In the genomic region with DNA sequence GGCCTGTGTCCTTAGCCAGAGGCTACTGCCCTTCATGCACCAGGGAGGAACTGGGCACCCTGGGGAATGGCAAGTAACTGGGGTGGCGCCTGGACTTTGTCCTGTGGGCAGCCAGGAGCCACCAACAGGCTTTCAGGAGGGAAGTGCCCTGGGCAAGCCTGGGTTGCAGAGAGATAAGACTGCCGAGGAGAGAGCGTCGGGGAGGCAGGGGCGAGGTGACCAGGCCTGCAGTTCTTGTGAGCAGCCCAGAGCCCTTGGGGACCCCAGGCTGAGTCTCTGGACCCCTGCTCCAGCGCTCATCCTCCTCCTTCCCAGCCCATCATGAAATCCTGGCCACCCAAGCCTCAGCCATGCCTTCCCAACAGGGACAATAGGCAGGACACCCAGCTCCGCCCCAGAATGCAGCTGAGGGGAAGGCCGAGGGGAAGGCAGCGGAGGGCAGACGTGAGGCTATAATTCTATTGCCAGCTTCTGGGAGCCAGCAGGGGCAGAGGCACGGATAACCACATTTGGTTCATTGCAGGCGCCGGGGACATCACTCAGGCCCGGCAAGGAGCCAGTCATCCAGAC, we compare ENCODE assay signal across 17 cellular contexts. TPM values are rescaled to one million over a fixed set of nuclear protein-coding genes. Genes with fewer than 3 reads are reported as not detected.
DNase-seq lines count a peak whose midpoint lies in the region; ATAC-seq, FAIRE-seq and TF ChIP-seq lines count a peak whose summit lies in the region.
"Had no signal": no experiment of that assay in that cellular context is flagged by ENCODE, and none has a peak within 500 bp of the region (broad histone marks: within the 10 kb centered on the region; RNA-seq: fewer than 3 reads in every experiment).

No MANE protein-coding gene starts in this region.

- no peaks in the 10 kb centered on the region for H3K36me3 ChIP-seq in body of pancreas (replicated peaks in 1 of 2; ENCODE audit: insufficient read depth in 1 of 2, low read depth in 2 of 2)
- no peaks in the 10 kb centered on the region for H3K36me3 ChIP-seq in small intestine (ENCODE audit: control insufficient read depth in 2 of 2, insufficient read depth in 2 of 2, low read length in 2 of 2)
- H3K36me3 ChIP-seq: esophagus muscularis mucosa, ovary, uterus had no signal

- intact Hi-C loops in body of pancreas (cut with DNase I) = no loop called here

- H3K4me1 ChIP-seq in body of pancreas (peaks cover 29% of the 10 kb centered on the region), small intestine (ENCODE audit: control insufficient read depth in 2 of 2, insufficient read depth in 1 of 2, low read depth in 1 of 2, low read length in 1 of 2) (no peaks in the 10 kb centered on the region)
- H3K4me1 ChIP-seq: uterus had no signal

- DNase-seq in activated effector memory CD4-positive, alpha-beta T cell treated with anti-CD3 and anti-CD28 coated beads, Interleukin-2, amount 50 U/mL, for 16 hours = peak; percentile 57
- no peak for DNase-seq in activated effector memory CD4-positive, alpha-beta T cell treated with Interleukin-2 at 50 U/mL for 16 hours
- DNase-seq in body of pancreas = peak; percentile 31 to 73 (median 57)
- DNase-seq in left lobe of liver (ENCODE audit: low spot score) = peak; percentile 44
- peak; percentile 90 for DNase-seq in small intestine
- DNase-seq in stimulated activated CD4-positive, alpha-beta T cell treated with anti-CD3 and anti-CD28 coated beads, Interleukin-4, amount 100 ng/mL, for 4 hours = no peak
- DNase-seq in cerebellar cortex (ENCODE audit: low spot score) = no peak
- DNase-seq: dermis blood vessel endothelial cell; midbrain; stimulated activated naive CD4-positive, alpha-beta T cell treated with Interleukin-2 at 50 U/mL for 16 hours; uterus had no signal

- no peak for TF ChIP-seq POLR2A in body of pancreas (IDR thresholded peaks at IDR 0.05)

- no peaks in the 10 kb centered on the region for H3K9me3 ChIP-seq in body of pancreas
- H3K9me3 ChIP-seq in small intestine (ENCODE audit: control insufficient read depth, low read depth) = no peaks in the 10 kb centered on the region
- H3K9me3 ChIP-seq: esophagus muscularis mucosa, ovary, uterus had no signal

- H3K27ac ChIP-seq in body of pancreas = peak overlapping the region in 2 of 4 donors; percentile 18 to 28
- H3K27ac ChIP-seq in small intestine (ENCODE audit: low read depth in 1 of 2, low read length in 1 of 2) = no peak overlapping the region
- H3K27ac ChIP-seq: esophagus muscularis mucosa, ovary, uterus had no signal

- no peak for FAIRE-seq in small intestine (lab: Jason Lieb, UNC)
- FAIRE-seq: A204.1 had no signal

- no peaks in the 10 kb centered on the region for H3K27me3 ChIP-seq in body of pancreas
- no peaks in the 10 kb centered on the region for H3K27me3 ChIP-seq in small intestine (ENCODE audit: control insufficient read depth in 2 of 2, insufficient read depth in 2 of 2, low read length in 2 of 2)
- H3K27me3 ChIP-seq: ovary, uterus had no signal

- ATAC-seq in body of pancreas = peak; percentile 66
- peak; percentile 66 for ATAC-seq in left lobe of liver
- ATAC-seq in GM18909 (IDR thresholded peaks at IDR 0.05; ENCODE audit: poor library complexity, unreplicated experiment) = no peak

- no peak overlapping the region for H3K4me3 ChIP-seq in body of pancreas
- no peak overlapping the region for H3K4me3 ChIP-seq in small intestine (ENCODE audit: low read depth in 1 of 2, low read length in 2 of 2)
- H3K4me3 ChIP-seq: esophagus muscularis mucosa, ovary, uterus had no signal

- WGBS in body of pancreas, 2 donors = 49 to 100% methylated on average over 1 to 13 of the region's 14 CpGs
- 42 to 82% (median 51%) methylated on average over 14 of the region's 14 CpGs for WGBS in small intestine, 3 donors

- TF ChIP-seq CTCF in body of pancreas (IDR thresholded peaks at IDR 0.05) = no peak

RNA-seq across cellular contexts. Expression of a gene that starts 25.1 kb away (rescaled TPM):
- under 1 TPM; under 0.01 to 0.26 TPM for total RNA-seq in body of pancreas
- 11.4 TPM for total RNA-seq in left lobe of liver
- polyA plus RNA-seq in small intestine = 1 to 10 TPM in 1 of 3 donors, not detected in 2; 1.5 TPM
- total RNA-seq: CD4-positive, alpha-beta memory T cell; RPMI7951 had no signal
- polyA plus RNA-seq: CD4-positive, alpha-beta memory T cell had no signal

RNA-seq across cellular contexts. Expression of a gene that starts 47.1 kb away (rescaled TPM):
- total RNA-seq in body of pancreas = not detected
- total RNA-seq in left lobe of liver = not detected
- not detected for polyA plus RNA-seq in small intestine
- total RNA-seq: dermis blood vessel endothelial cell, esophagus muscularis mucosa, RPMI7951, uterus had no signal

RNA-seq across cellular contexts. Expression of a gene that starts 54.0 kb away (rescaled TPM):
- total RNA-seq in body of pancreas (1 to 10 TPM; 6.0 to 9.2 TPM), left lobe of liver (0.98 TPM)
- 1 to 10 TPM in 2 of 3 donors, under 1 TPM in 1; 0.45 to 5.1 (median 3.0) TPM for polyA plus RNA-seq in small intestine

RNA-seq across cellular contexts. Expression of a gene that starts 56.5 kb away (rescaled TPM):
- 1 to 10 TPM; 1.6 to 2.0 TPM for total RNA-seq in body of pancreas
- 1.3 TPM for total RNA-seq in left lobe of liver
- polyA plus RNA-seq in small intestine = 1 to 10 TPM in 1 of 3 donors, under 1 TPM in 1, not detected in 1; 0.22 to 6.5 TPM
- total RNA-seq: RPMI7951 had no signal

Comparison
In these comparisons a context has a peak if more than half of its experiments do, and no peak if none do; other contexts are left out.
1. DNase-seq: peak in activated effector memory CD4-positive, alpha-beta T cell treated with anti-CD3 and anti-CD28 coated beads, Interleukin-2, amount 50 U/mL, for 16 hours (single experiment), body of pancreas (4 of 4), left lobe of liver (single experiment) and small intestine (single experiment); none in activated effector memory CD4-positive, alpha-beta T cell treated with Interleukin-2 at 50 U/mL for 16 hours (single experiment), stimulated activated CD4-positive, alpha-beta T cell treated with anti-CD3 and anti-CD28 coated beads, Interleukin-4, amount 100 ng/mL, for 4 hours (0 of 2) and cerebellar cortex (single experiment).